Comparison of ENCODE assay signal across 21 cellular contexts in the genomic region with DNA sequence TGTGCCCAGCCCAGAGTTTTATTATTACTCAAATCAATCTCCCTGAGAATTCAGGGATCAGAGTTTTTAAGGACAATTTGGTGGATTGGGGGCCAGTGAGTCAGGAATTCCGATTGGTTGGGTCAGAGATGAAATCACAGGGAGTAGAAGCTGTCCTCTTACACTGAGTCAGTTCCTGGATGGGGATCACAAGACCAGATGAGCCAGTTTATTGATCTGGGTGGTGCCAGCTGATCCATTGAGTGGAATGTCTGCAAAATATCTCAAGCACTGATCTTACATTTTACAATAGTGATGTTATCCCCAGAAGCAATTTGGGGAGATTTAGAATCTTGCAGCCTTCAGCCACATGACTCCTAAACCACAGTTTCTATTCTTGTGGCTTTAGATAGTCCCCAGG.
"Had no signal": no experiment of that assay in that cellular context is flagged by ENCODE, and none has a peak within 500 bp of the region (broad histone marks: within the 10 kb centered on the region; RNA-seq: fewer than 3 reads in every experiment).

No MANE protein-coding gene starts in this region.

- H3K27me3 ChIP-seq: body of pancreas, right atrium auricular region, transverse colon had no signal

- H3K27ac ChIP-seq: body of pancreas, coronary artery, right atrium auricular region, skin epidermis, transverse colon had no signal

- H3K4me3 ChIP-seq: body of pancreas, coronary artery, right atrium auricular region, skin epidermis, transverse colon had no signal

- DNase-seq: activated B cell treated with CpG ODN at 0.5 μM for 24 hours; activated CD4-positive, alpha-beta T cell treated with anti-CD3 and anti-CD28 coated beads, Interleukin-2, amount 10 ng/mL, durations not matched to agents 24 days and 14 days; activated CD8-positive, alpha-beta memory T cell treated with anti-CD3 and anti-CD28 coated beads, Interleukin-2, amount 50 U/mL, for 4 hours; activated CD8-positive, alpha-beta T cell treated with anti-CD3 and anti-CD28 coated beads, Interleukin-2, amount 10 ng/mL, durations not matched to agents 7 days and 5 days; activated naive CD8-positive, alpha-beta T cell treated with anti-CD3 and anti-CD28 coated beads for 36 hours; activated T-cell treated with anti-CD3 and anti-CD28 coated beads, Interleukin-2, amount 50 U/mL, for 48 hours; amygdala; body of pancreas; effector CD4-positive, alpha-beta T cell; islet precursor cell; left ventricle myocardium superior; mesenchymal stem cell; nucleus accumbens; posterior cingulate gyrus; stimulated activated CD4-positive, alpha-beta T cell treated with anti-CD3 and anti-CD28 coated beads, Interleukin-15, amount 100 ng/mL, for 24 hours; stimulated activated CD4-positive, alpha-beta T cell treated with anti-CD3 and anti-CD28 coated beads, Interleukin-4, amount 100 ng/mL, for 24 hours; stimulated activated naive CD4-positive, alpha-beta T cell; transverse colon had no signal

- H3K36me3 ChIP-seq: right atrium auricular region, transverse colon had no signal

- H3K4me1 ChIP-seq: body of pancreas, right atrium auricular region, transverse colon had no signal
